23 cellular contexts compared by ENCODE assay signal in the genomic region with DNA sequence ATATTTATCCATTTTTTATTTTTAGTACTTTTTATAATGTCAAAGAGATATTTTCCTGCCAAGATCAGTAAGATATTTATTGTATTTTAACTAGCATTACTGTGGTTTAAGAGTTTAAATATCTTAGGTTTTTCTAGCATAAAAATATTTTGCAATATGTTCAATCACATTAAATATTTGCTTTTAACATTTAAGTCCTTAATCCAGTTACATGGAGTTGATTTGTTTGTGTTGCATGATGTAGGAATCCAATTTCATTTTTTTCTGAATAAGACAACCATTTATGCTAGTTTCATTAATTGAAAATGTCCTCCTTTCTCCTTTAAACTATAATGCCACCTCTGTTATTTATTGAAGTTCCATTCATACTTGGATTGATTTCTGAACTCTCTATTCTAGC. TPM values are rescaled to one million over a fixed set of nuclear protein-coding genes. Genes with fewer than 3 reads are reported as not detected.
DNase-seq lines count a peak whose midpoint lies in the region; ATAC-seq and TF ChIP-seq lines count a peak whose summit lies in the region.
"Had no signal": no experiment of that assay in that cellular context is flagged by ENCODE, and none has a peak within 500 bp of the region (broad histone marks: within the 10 kb centered on the region; RNA-seq: fewer than 3 reads in every experiment).

No MANE protein-coding gene starts in this region.

- POLR2A ChIA-PET in SK-N-SH (lab: Yijun Ruan, JAX), result no interaction called here

- TF ChIP-seq EP300 in SK-N-SH (IDR thresholded peaks at IDR 0.05; ENCODE audit: borderline replicate concordance in 1 of 2, low read depth in 1 of 2, low read length in 1 of 2), result no peak

- no peaks in the 10 kb centered on the region for H4K20me1 ChIP-seq in SK-N-SH (ENCODE audit: insufficient read depth)
- H4K20me1 ChIP-seq: BLaER1 had no signal

- CTCF ChIA-PET in SK-N-SH (lab: Yijun Ruan, JAX), result interaction anchor here (0.7 to 1.3 kb wide), 3 partner anchors 15 to 428 kb away, joined by 3 to 4 read pairs (median 3); no protein-coding TSS in a partner anchor

- H3F3A ChIP-seq in SK-N-SH (replicated peaks; ENCODE audit: insufficient read depth), result peaks cover 91% of the 10 kb centered on the region

- peak overlapping the region; percentile 5 to 99; a peak in 3 of 4 replicates for H3K27ac ChIP-seq in SK-N-SH (ENCODE audit: low read depth in 2 of 2, low read length in 1 of 2)
- H3K27ac ChIP-seq: 22Rv1, BLaER1 had no signal

- DNase-seq in SK-N-SH (no peak), adipocyte (ENCODE audit: low read depth) (peak; percentile 47), fibroblast of peridontal ligament (ENCODE audit: extremely low read depth) (peak; percentile 48), NCI-H748 (lab: John Stamatoyannopoulos, UW; ENCODE audit: unreplicated experiment) (no peak)
- no peak for DNase-seq in stimulated activated CD4-positive, alpha-beta T cell treated with anti-CD3 and anti-CD28 coated beads, Interleukin-12 subunit alpha, Interleukin-12 subunit beta, amount 100 ng/mL, for 4 hours
- DNase-seq: CD4-positive, CD25-positive, alpha-beta regulatory T cell; DMS53; GOT3; NCI-H1092; NCI-H1417 treated with DMSO at 0.1 percent for 48 hours; NCI-H1694 treated with DMSO at 0.1 percent for 48 hours; NCI-H2081 treated with DMSO at 0.1 percent for 48 hours; NCI-H2171; NCI-H226; NCI-H510A; NCI-H748 treated with DMSO at 0.1 percent for 48 hours; T-cell had no signal

- H3K36me3 ChIP-seq in SK-N-SH (replicated peaks in 1 of 2; ENCODE audit: control insufficient read depth in 1 of 2, insufficient read depth in 2 of 2, low read length in 1 of 2) (no peaks in the 10 kb centered on the region), adipocyte (ENCODE audit: control insufficient read depth, insufficient read depth, low read length, severe bottlenecking) (no peaks in the 10 kb centered on the region), skeletal muscle satellite cell (ENCODE audit: insufficient read depth, low read length) (peaks cover 4% of the 10 kb centered on the region)
- H3K36me3 ChIP-seq: BLaER1, HAP-1 had no signal

- no peak for TF ChIP-seq RAD21 in SK-N-SH (IDR thresholded peaks at IDR 0.05; ENCODE audit: low read length)

- H3K79me2 ChIP-seq in SK-N-SH (ENCODE audit: insufficient read depth), result no peaks in the 10 kb centered on the region

- H3K9ac ChIP-seq in SK-N-SH, result no peak overlapping the region; the same call in 1 of the 2 replicates
- H3K9ac ChIP-seq in adipocyte (ENCODE audit: low read length), result peak overlapping the region; percentile 47
- H3K9ac ChIP-seq in skeletal muscle satellite cell (ENCODE audit: low read depth, low read length), result peak overlapping the region; percentile 57
- H3K9ac ChIP-seq: BLaER1 had no signal

- no peak for TF ChIP-seq CTCF in SK-N-SH (IDR thresholded peaks at IDR 0.05)

- H3K9me3 ChIP-seq in SK-N-SH (no peaks in the 10 kb centered on the region), adipocyte (ENCODE audit: control insufficient read depth, low read length) (no peaks in the 10 kb centered on the region), skeletal muscle satellite cell (replicated peaks; ENCODE audit: low read length) (no peaks in the 10 kb centered on the region)
- H3K9me3 ChIP-seq: BLaER1, HAP-1 had no signal

- H3K27me3 ChIP-seq in SK-N-SH (ENCODE audit: insufficient read depth) (no peaks in the 10 kb centered on the region), adipocyte (replicated peaks; ENCODE audit: control insufficient read depth, insufficient read depth, low read length) (no peaks in the 10 kb centered on the region), skeletal muscle satellite cell (ENCODE audit: control insufficient read depth, insufficient read depth, low read length) (no peaks in the 10 kb centered on the region)
- H3K27me3 ChIP-seq: BLaER1 had no signal

- H3K4me2 ChIP-seq in SK-N-SH (peak overlapping the region; percentile 63), skeletal muscle satellite cell (ENCODE audit: low read length) (peak overlapping the region; percentile 48)
- H3K4me2 ChIP-seq: BLaER1 had no signal

- ATAC-seq in SK-N-SH treated with all-trans-retinoic acid at 6 μM for 48 hours, result no peak
- ATAC-seq in HG02973 (IDR thresholded peaks at IDR 0.05; ENCODE audit: unreplicated experiment), result no peak
- ATAC-seq: T-cell had no signal

- peaks cover 0 to 45% of the 10 kb centered on the region in 2 experiments; a peak in 3 of 4 replicates for H3K4me1 ChIP-seq in SK-N-SH (ENCODE audit: control insufficient read depth in 1 of 2, insufficient read depth in 2 of 2, low read depth in 1 of 2, low read length in 1 of 2)
- peaks cover 45% of the 10 kb centered on the region for H3K4me1 ChIP-seq in adipocyte (ENCODE audit: control insufficient read depth, insufficient read depth, low read length)
- H3K4me1 ChIP-seq in skeletal muscle satellite cell (ENCODE audit: control insufficient read depth, insufficient read depth, low read length), result peaks cover 63% of the 10 kb centered on the region
- H3K4me1 ChIP-seq: HAP-1 had no signal

- H3K4me3 ChIP-seq in SK-N-SH (ENCODE audit: low read depth in 2 of 2, low read length in 1 of 2) (no peak overlapping the region; a peak in 2 of 4 replicates), adipocyte (ENCODE audit: low read length) (peak overlapping the region; percentile 35), skeletal muscle satellite cell (ENCODE audit: low read length) (no peak overlapping the region)
- H3K4me3 ChIP-seq: BLaER1, HAP-1 had no signal

- H2AFZ ChIP-seq in SK-N-SH (ENCODE audit: low read depth), result peak overlapping the region; percentile 42; the same call in 1 of the 2 replicates

- H3K9me2 ChIP-seq in SK-N-SH, result no peaks in the 10 kb centered on the region

TF ChIP-seq in SK-N-SH, 30 proteins besides CTCF, POLR2A, EP300 and RAD21:
- TF ChIP-seq FOXM1 (IDR thresholded peaks at IDR 0.05; ENCODE audit: low read depth) (no peak), GABPA (IDR thresholded peaks at IDR 0.05; ENCODE audit: low read depth) (no peak), TEAD4 (IDR thresholded peaks at IDR 0.05; ENCODE audit: borderline replicate concordance, insufficient read depth) (no peak), RCOR1 (IDR thresholded peaks at IDR 0.05; ENCODE audit: low read length) (no peak), CHD2 (IDR thresholded peaks at IDR 0.05; ENCODE audit: low read length, partially characterized antibody) (no peak)
- TF ChIP-seq, protein P1, sequence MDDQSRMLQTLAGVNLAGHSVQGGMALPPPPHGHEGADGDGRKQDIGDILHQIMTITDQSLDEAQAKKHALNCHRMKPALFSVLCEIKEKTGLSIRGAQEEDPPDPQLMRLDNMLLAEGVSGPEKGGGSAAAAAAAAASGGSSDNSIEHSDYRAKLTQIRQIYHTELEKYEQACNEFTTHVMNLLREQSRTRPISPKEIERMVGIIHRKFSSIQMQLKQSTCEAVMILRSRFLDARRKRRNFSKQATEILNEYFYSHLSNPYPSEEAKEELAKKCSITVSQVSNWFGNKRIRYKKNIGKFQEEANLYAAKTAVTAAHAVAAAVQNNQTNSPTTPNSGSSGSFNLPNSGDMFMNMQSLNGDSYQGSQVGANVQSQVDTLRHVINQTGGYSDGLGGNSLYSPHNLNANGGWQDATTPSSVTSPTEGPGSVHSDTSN (IDR thresholded peaks at IDR 0.05), result no peak

TF ChIP-seq in SK-N-SH treated with all-trans-retinoic acid at 6 μM for 48 hours, 23 proteins besides CTCF, POLR2A, EP300 and RAD21 (continues in another document):
- TF ChIP-seq ZNF70 (CRISPR knock-in tag; IDR thresholded peaks at IDR 0.05) (no peak), GLIS3 (CRISPR knock-in tag; IDR thresholded peaks at IDR 0.05) (no peak), CSDC2 (CRISPR knock-in tag; IDR thresholded peaks at IDR 0.05) (no peak), PPARA (CRISPR knock-in tag; IDR thresholded peaks at IDR 0.05; ENCODE audit: borderline replicate concordance) (no peak), RARB (CRISPR knock-in tag; IDR thresholded peaks at IDR 0.05) (no peak), ZC3H10 (CRISPR knock-in tag; IDR thresholded peaks at IDR 0.05) (no peak), ISL1 (CRISPR knock-in tag; IDR thresholded peaks at IDR 0.05) (no peak), ZFP30 (CRISPR knock-in tag; IDR thresholded peaks at IDR 0.05) (no peak), ARNTL (CRISPR knock-in tag; IDR thresholded peaks at IDR 0.05; ENCODE audit: borderline replicate concordance, low read depth) (no peak), ESRRG (CRISPR knock-in tag; IDR thresholded peaks at IDR 0.05) (no peak)
- TF ChIP-seq, protein P2, sequence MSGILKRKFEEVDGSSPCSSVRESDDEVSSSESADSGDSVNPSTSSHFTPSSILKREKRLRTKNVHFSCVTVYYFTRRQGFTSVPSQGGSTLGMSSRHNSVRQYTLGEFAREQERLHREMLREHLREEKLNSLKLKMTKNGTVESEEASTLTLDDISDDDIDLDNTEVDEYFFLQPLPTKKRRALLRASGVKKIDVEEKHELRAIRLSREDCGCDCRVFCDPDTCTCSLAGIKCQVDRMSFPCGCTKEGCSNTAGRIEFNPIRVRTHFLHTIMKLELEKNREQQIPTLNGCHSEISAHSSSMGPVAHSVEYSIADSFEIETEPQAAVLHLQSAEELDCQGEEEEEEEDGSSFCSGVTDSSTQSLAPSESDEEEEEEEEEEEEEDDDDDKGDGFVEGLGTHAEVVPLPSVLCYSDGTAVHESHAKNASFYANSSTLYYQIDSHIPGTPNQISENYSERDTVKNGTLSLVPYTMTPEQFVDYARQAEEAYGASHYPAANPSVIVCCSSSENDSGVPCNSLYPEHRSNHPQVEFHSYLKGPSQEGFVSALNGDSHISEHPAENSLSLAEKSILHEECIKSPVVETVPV (CRISPR knock-in tag; IDR thresholded peaks at IDR 0.05), result no peak

RNA-seq across cellular contexts. Expression of gene CAV1, which starts 41.8 kb away (rescaled TPM):
- 968 and 1,061 TPM in 2 replicates for polyA plus RNA-seq in SK-N-SH (2012; rRNA removed)
- 882 and 1,015 TPM in 2 replicates for polyA plus RNA-seq in SK-N-SH (2012; cell fraction: cytosol; rRNA removed)
- polyA plus RNA-seq in SK-N-SH (2012; cell fraction: nucleus; rRNA removed), result 515 and 554 TPM in 2 replicates
- 1,125 and 1,633 TPM in 2 replicates for total RNA-seq in skeletal muscle satellite cell (2012; rRNA removed)
- total RNA-seq: CD4-positive, CD25-positive, alpha-beta regulatory T cell had no signal

Comparison
In these comparisons a context has a peak if more than half of its experiments do, and no peak if none do; other contexts are left out.
1. DNase-seq: peak in adipocyte (single experiment) and fibroblast of peridontal ligament (single experiment); none in SK-N-SH (single experiment), NCI-H748 (single experiment) and stimulated activated CD4-positive, alpha-beta T cell treated with anti-CD3 and anti-CD28 coated beads, Interleukin-12 subunit alpha, Interleukin-12 subunit beta, amount 100 ng/mL, for 4 hours (single experiment).